20 cellular contexts compared by ENCODE assay signal in the genomic region with DNA sequence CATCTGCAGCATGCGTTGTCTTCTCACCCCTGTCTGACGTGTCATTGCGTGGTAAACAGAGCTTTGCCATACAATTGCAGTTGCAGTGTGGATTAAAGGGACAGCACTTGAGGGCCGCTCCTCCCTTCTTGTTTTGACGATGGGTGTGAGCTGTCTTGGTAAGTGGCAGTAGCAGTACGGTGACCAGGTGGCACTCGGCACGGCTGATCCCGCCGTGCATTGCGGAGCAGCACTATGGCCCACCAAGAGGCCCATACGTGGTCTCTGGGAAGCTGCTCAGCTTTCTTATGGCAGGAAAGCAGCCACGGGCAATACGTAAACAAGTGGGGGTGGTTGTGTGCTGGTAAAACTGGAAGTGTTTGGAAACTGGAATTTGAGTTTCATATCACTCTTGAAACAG.
"Had no signal": no experiment of that assay in that cellular context is flagged by ENCODE, and none has a peak within 500 bp of the region (broad histone marks: within the 10 kb centered on the region; RNA-seq: fewer than 3 reads in every experiment).

No MANE protein-coding gene starts in this region.

- DNase-seq: activated B cell treated with CpG ODN at 0.5 μM for 24 hours; activated CD4-positive, alpha-beta T cell treated with anti-CD3 and anti-CD28 coated beads for 48 hours; activated CD8-positive, alpha-beta memory T cell treated with anti-CD3 and anti-CD28 coated beads, Interleukin-2, amount 50 U/mL, for 4 hours; activated effector memory CD4-positive, alpha-beta T cell treated with anti-CD3 and anti-CD28 coated beads, Interleukin-2, amount 50 U/mL, for 16 hours; activated T-cell treated with anti-CD3 and anti-CD28 coated beads, Interleukin-2, amount 50 U/mL, for 72 hours; dermis blood vessel endothelial cell; effector memory CD4-positive, alpha-beta T cell; foreskin fibroblast; islet precursor cell; left colon; occipital lobe; stimulated activated naive CD8-positive, alpha-beta T cell treated with anti-CD3 and anti-CD28 coated beads, Interleukin-15, Interleukin-2, amounts not matched to agents 100 U/mL and 50 U/mL, for 24 hours; substantia nigra; SW 1271; uterus had no signal

- H3K36me3 ChIP-seq: uterus had no signal

- H3K4me3 Mint-ChIP-seq: activated B cell treated with CpG ODN at 0.5 μM for 24 hours; activated T-cell treated with anti-CD3 and anti-CD28 coated beads, Interleukin-2, amount 50 U/mL, for 72 hours; mesothelial cell of epicardium had no signal

- H3K27ac Mint-ChIP-seq: activated B cell treated with CpG ODN at 0.5 μM for 24 hours; activated T-cell treated with anti-CD3 and anti-CD28 coated beads, Interleukin-2, amount 50 U/mL, for 72 hours; mesothelial cell of epicardium had no signal

- ATAC-seq: activated naive CD4-positive, alpha-beta T cell treated with anti-CD3 and anti-CD28 coated beads, Interleukin-2, amount 50 U/mL, for 72 hours; activated T-cell treated with anti-CD3 and anti-CD28 coated beads, Interleukin-2, amount 50 U/mL, for 72 hours; left colon; stimulated activated naive CD8-positive, alpha-beta T cell treated with anti-CD3 and anti-CD28 coated beads, Interleukin-15, Interleukin-2, amounts not matched to agents 100 U/mL and 50 U/mL, for 24 hours had no signal

- H3K9me3 Mint-ChIP-seq: activated B cell treated with CpG ODN at 0.5 μM for 24 hours; activated naive CD4-positive, alpha-beta T cell treated with anti-CD3 and anti-CD28 coated beads, Interleukin-2, amount 50 U/mL, for 72 hours; activated T-cell treated with anti-CD3 and anti-CD28 coated beads, Interleukin-2, amount 50 U/mL, for 72 hours; mesothelial cell of epicardium had no signal

- H3K27me3 ChIP-seq: hepatocyte, tibial artery, uterus had no signal

- H3K27ac ChIP-seq: hepatocyte, tibial artery, uterus had no signal

- H3K4me1 ChIP-seq: uterus had no signal

- H3K27me3 Mint-ChIP-seq: activated B cell treated with CpG ODN at 0.5 μM for 24 hours had no signal

- H3K4me3 ChIP-seq: hepatocyte, lung, tibial artery, uterus had no signal

- H3K9me3 ChIP-seq: tibial artery, uterus had no signal
